ENCODE assay signal across 12 cellular contexts in genomic region chr17:31509805-31510177, GRCh38.
DNase-seq lines count a peak whose midpoint lies in the region; ATAC-seq and TF ChIP-seq lines count a peak whose summit lies in the region.
"Had no signal": no experiment of that assay in that cellular context is flagged by ENCODE, and none has a peak within 500 bp of the region (broad histone marks: within the 10 kb centered on the region; RNA-seq: fewer than 3 reads in every experiment).

No MANE protein-coding gene starts in this region.

- no peak for TF ChIP-seq EP300 in tibial nerve (IDR thresholded peaks at IDR 0.05)

- no peaks in the 10 kb centered on the region for H3K9me3 Mint-ChIP-seq in CD4-positive, alpha-beta memory T cell

- H3K9me3 ChIP-seq in CD4-positive, alpha-beta memory T cell (ENCODE audit: control insufficient read depth in 1 of 2, low read length in 2 of 2), result no peaks in the 10 kb centered on the region
- no peaks in the 10 kb centered on the region for H3K9me3 ChIP-seq in MM.1S (replicated peaks; ENCODE audit: insufficient read depth, low read length)
- H3K9me3 ChIP-seq in neuronal stem cell (replicated peaks in 1 of 2; ENCODE audit: control insufficient read depth in 2 of 2, insufficient read depth in 1 of 2, low read depth in 1 of 2, low read length in 2 of 2), result no peaks in the 10 kb centered on the region
- H3K9me3 ChIP-seq in tibial nerve, result no peaks in the 10 kb centered on the region
- H3K9me3 ChIP-seq: HAP-1, thyroid gland had no signal

- H2BK120ac ChIP-seq in neuronal stem cell (ENCODE audit: low read depth, low read length), result no peak overlapping the region

- H2AK5ac ChIP-seq in neuronal stem cell (ENCODE audit: low read depth, low read length), result peak overlapping the region; percentile 1

- ATAC-seq in GM21381 (IDR thresholded peaks at IDR 0.05; ENCODE audit: unreplicated experiment), result no peak

- no peak for TF ChIP-seq POLR2A in tibial nerve (IDR thresholded peaks at IDR 0.05)

- no peak for DNase-seq in CD4-positive, alpha-beta memory T cell
- no peak for DNase-seq in MM.1S
- no peak for DNase-seq in coronary artery (ENCODE audit: low spot score)
- DNase-seq in neuronal stem cell (ENCODE audit: low spot score), result no peak
- no peak for DNase-seq in DMS 273 (lab: John Stamatoyannopoulos, UW; ENCODE audit: unreplicated experiment)
- DNase-seq in tibial nerve (ENCODE audit: low spot score in 2 of 2), result no peak
- no peak for DNase-seq in NCI-H1694 treated with DMSO at 0.1 percent for 48 hours (lab: John Stamatoyannopoulos, UW)
- DNase-seq: NCI-H526, thyroid gland had no signal

- H3K9ac ChIP-seq in MM.1S (ENCODE audit: low read length) (no peak overlapping the region), neuronal stem cell (ENCODE audit: low read depth, low read length, poor library complexity) (no peak overlapping the region)

- H3K4me1 ChIP-seq in CD4-positive, alpha-beta memory T cell (ENCODE audit: insufficient read depth, low read length), result peaks cover 58% of the 10 kb centered on the region
- peaks cover 18% of the 10 kb centered on the region for H3K4me1 ChIP-seq in MM.1S (ENCODE audit: low read length)
- H3K4me1 ChIP-seq in neuronal stem cell (ENCODE audit: control insufficient read depth in 2 of 2, insufficient read depth in 1 of 2, low read depth in 1 of 2, low read length in 2 of 2), result peaks cover 0 to 1% of the 10 kb centered on the region in 2 donors
- H3K4me1 ChIP-seq in tibial nerve, result peaks cover 0 to 28% (median 20%) of the 10 kb centered on the region in 4 donors
- H3K4me1 ChIP-seq: HAP-1 had no signal

- no CpG with 5 or more reads among the region's 5 CpGs for WGBS in neuronal stem cell (ENCODE audit: extremely low coverage in 2 of 2, insufficient read length in 2 of 2, insufficient replicate concordance in 1 of 2), 2 donors
- WGBS in tibial nerve, 2 donors, result 85 to 100% methylated on average over 4 of the region's 5 CpGs

- H3K4me2 ChIP-seq in MM.1S (ENCODE audit: low read depth, low read length) (peak overlapping the region; percentile 97; the same call in 1 of the 2 replicates), neuronal stem cell (ENCODE audit: insufficient read depth, low read length, poor library complexity, severe bottlenecking) (no peak overlapping the region)

- peaks cover 29% of the 10 kb centered on the region for H3K79me2 ChIP-seq in MM.1S (ENCODE audit: low read length)

- H3K4ac ChIP-seq in neuronal stem cell (ENCODE audit: low read length), result no peak overlapping the region

- peak overlapping the region; percentile 18 for H3K18ac ChIP-seq in neuronal stem cell (ENCODE audit: low read length)

- no peak overlapping the region for H4K91ac ChIP-seq in neuronal stem cell (ENCODE audit: low read depth, low read length, poor library complexity)

- peaks cover 5% of the 10 kb centered on the region for H3K79me1 ChIP-seq in neuronal stem cell (ENCODE audit: low read depth, low read length)

- no peaks in the 10 kb centered on the region for H3K36me3 ChIP-seq in CD4-positive, alpha-beta memory T cell (ENCODE audit: insufficient read depth, low read length)
- H3K36me3 ChIP-seq in MM.1S (replicated peaks; ENCODE audit: insufficient read depth, low read length) (no peaks in the 10 kb centered on the region), neuronal stem cell (replicated peaks in 1 of 2; ENCODE audit: control insufficient read depth in 2 of 2, insufficient read depth in 2 of 2, low read length in 2 of 2) (no peaks in the 10 kb centered on the region), tibial nerve (no peaks in the 10 kb centered on the region)
- H3K36me3 ChIP-seq: HAP-1, thyroid gland had no signal

- no peak overlapping the region for H3K14ac ChIP-seq in neuronal stem cell (ENCODE audit: low read length)

- peaks cover 38 to 74% (median 52%) of the 10 kb centered on the region in 4 donors for H3K4me1 Mint-ChIP-seq in CD4-positive, alpha-beta memory T cell

- intact Hi-C loops in CD4-positive, alpha-beta memory T cell (cut with micrococcal nuclease), result loop anchor here (2.0 to 5.0 kb wide), 2 partner anchors 15 to 122 kb away; no protein-coding TSS in a partner anchor

- no peak overlapping the region for H4K8ac ChIP-seq in neuronal stem cell (ENCODE audit: low read depth, low read length)

- peaks cover 17% of the 10 kb centered on the region for H3F3A ChIP-seq in MM.1S (ENCODE audit: insufficient read depth, low read length)

- H3K4me3 Mint-ChIP-seq in CD4-positive, alpha-beta memory T cell, result peak overlapping the region; percentile 70 to 98 (median 94)

- H4K20me1 ChIP-seq in MM.1S (ENCODE audit: insufficient read depth, low read length), result no peaks in the 10 kb centered on the region

- H3K27ac ChIP-seq in CD4-positive, alpha-beta memory T cell (ENCODE audit: low read depth, low read length), result peak overlapping the region; percentile 72
- H3K27ac ChIP-seq in MM.1S (ENCODE audit: low read length) (no peak overlapping the region), coronary artery (peak overlapping the region in 1 of 2 donors; percentile 16), neuronal stem cell (replicated peaks; ENCODE audit: low read length) (no peak overlapping the region), tibial nerve (peak overlapping the region in 1 of 4 donors; percentile 48)
- H3K27ac ChIP-seq: C4-2B, thyroid gland had no signal

- peak overlapping the region; percentile 42 to 72 for H3K4me3 ChIP-seq in CD4-positive, alpha-beta memory T cell (ENCODE audit: low read length in 2 of 2)
- H3K4me3 ChIP-seq in MM.1S (ENCODE audit: low read length) (no peak overlapping the region), coronary artery (peak overlapping the region; percentile 1), neuronal stem cell (ENCODE audit: low read length in 2 of 2) (no peak overlapping the region), tibial nerve (no peak overlapping the region)
- H3K4me3 ChIP-seq: HAP-1, thyroid gland had no signal

- no peaks in the 10 kb centered on the region for H3K27me3 ChIP-seq in CD4-positive, alpha-beta memory T cell (ENCODE audit: insufficient read depth, low read length)
- no peaks in the 10 kb centered on the region for H3K27me3 ChIP-seq in MM.1S (replicated peaks; ENCODE audit: insufficient read depth, low read length)
- H3K27me3 ChIP-seq in neuronal stem cell (ENCODE audit: control insufficient read depth in 3 of 3, insufficient read depth in 3 of 3, low read depth in 1 of 3, low read length in 3 of 3), result peaks cover 0 to 3% (median 0%) of the 10 kb centered on the region in 3 experiments
- H3K27me3 ChIP-seq in tibial nerve, result no peaks in the 10 kb centered on the region
- H3K27me3 ChIP-seq: thyroid gland had no signal

- H3K9me2 ChIP-seq in MM.1S (replicated peaks; ENCODE audit: insufficient read depth, low read length), result no peaks in the 10 kb centered on the region

- no peaks in the 10 kb centered on the region for H3K27me3 Mint-ChIP-seq in CD4-positive, alpha-beta memory T cell

- peak overlapping the region; percentile 3 for H3K23ac ChIP-seq in neuronal stem cell (ENCODE audit: low read depth, low read length, poor library complexity)

- no peak overlapping the region for H2BK12ac ChIP-seq in neuronal stem cell (ENCODE audit: low read length)

- H3K27ac Mint-ChIP-seq in CD4-positive, alpha-beta memory T cell, result peak overlapping the region; percentile 95 to 99 (median 98)

- H2AFZ ChIP-seq in MM.1S (ENCODE audit: low read length), result no peak overlapping the region
- H2AFZ ChIP-seq in neuronal stem cell (ENCODE audit: low read length), result no peak overlapping the region

- no peak overlapping the region for H2BK5ac ChIP-seq in neuronal stem cell (ENCODE audit: low read length)

- CTCF ChIA-PET in CD4-positive, alpha-beta memory T cell (lab: Charles Lee; ENCODE audit: partially characterized antibody), result interaction anchor here (0.9 to 5.4 kb wide), 12 partner anchors 11 to 121 kb away, joined by 3 to 51 read pairs (median 4); no protein-coding TSS in a partner anchor

- TF ChIP-seq CTCF in MM.1S (IDR thresholded peaks at IDR 0.05; ENCODE audit: low read length) (no peak), coronary artery (IDR thresholded peaks at IDR 0.05) (no peak), tibial nerve (IDR thresholded peaks at IDR 0.05) (no peak)

- POLR2A ChIA-PET in CD4-positive, alpha-beta memory T cell (lab: Charles Lee; ENCODE audit: partially characterized antibody), result interaction anchor here (0.8 to 11.1 kb wide), 9 partner anchors 11 to 72 kb away, joined by 3 to 332 read pairs (median 4); no protein-coding TSS in a partner anchor

- no peak overlapping the region for H2BK15ac ChIP-seq in neuronal stem cell (ENCODE audit: low read length)

- H3K36me3 Mint-ChIP-seq in CD4-positive, alpha-beta memory T cell, result peaks cover 3 to 4% of the 10 kb centered on the region in 2 donors

Comparison
In these comparisons a context has a peak if more than half of its experiments do, and no peak if none do; other contexts are left out.
1. H3K4me3 ChIP-seq: peak in CD4-positive, alpha-beta memory T cell (2 of 2) and coronary artery (single experiment); none in MM.1S (single experiment), neuronal stem cell (0 of 2) and tibial nerve (0 of 4).